7 cellular contexts compared by ENCODE assay signal in the genomic region with DNA sequence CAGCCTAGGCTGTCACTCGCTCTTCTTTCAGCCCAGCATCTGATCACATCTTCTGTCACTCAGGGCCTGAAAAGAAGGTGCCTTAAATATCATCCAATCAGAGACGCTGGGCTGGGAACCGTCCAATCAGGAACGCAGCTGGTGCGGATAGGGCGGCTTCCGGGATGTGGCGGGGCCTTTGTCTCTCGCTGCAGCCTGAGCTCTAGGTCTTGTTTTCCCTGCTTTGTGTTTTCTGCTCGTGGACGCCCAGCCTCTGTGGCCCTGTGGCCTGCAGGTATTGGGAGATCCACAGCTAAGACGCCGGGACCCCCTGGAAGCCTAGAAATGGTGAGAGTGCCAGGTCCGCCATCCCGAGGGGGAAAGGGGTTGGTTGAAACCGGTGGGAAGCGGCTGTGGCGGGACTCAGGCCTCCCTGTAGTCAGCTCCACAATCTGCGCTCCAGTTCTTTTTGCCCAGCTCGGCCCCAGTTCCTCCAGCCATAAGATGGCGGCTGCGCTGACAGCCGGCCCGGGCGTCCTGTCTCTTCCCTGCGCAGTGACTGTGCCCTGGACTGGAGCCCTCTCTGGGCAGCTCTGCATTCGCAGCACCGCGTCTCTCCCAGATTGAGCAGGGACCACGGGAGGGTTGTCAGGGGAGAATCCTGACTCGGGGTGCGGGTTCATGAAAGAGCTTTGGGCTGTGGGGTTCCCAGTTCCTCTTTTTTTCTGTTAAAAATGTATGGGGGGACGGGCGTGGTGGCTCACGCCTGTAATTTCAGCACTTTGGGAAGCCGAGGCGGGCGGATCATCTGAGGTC.
DNase-seq lines count a peak whose midpoint lies in the region; ATAC-seq and TF ChIP-seq lines count a peak whose summit lies in the region.

A gene (plus strand): TSS at position 175 of the 795 bp plus-strand sequence. CDS start 150 bp downstream, at position 325.

- ATAC-seq in GM18520 (IDR thresholded peaks at IDR 0.05; ENCODE audit: unreplicated experiment) = peak; percentile 98
- ATAC-seq in HG03039 (IDR thresholded peaks at IDR 0.05; ENCODE audit: unreplicated experiment) = peak; percentile 96

- H3K4me3 ChIP-seq in choroid plexus epithelial cell (ENCODE audit: low read depth, low read length) = peak within 1 kb of the TSS; percentile 70

- peak; percentile 9 for TF ChIP-seq CTCF in choroid plexus epithelial cell (conservative IDR thresholded peaks at IDR 0.05; ENCODE audit: low read depth, low read length)

- DNase-seq in NCI-H2196 treated with DMSO at 0.1 percent for 48 hours (lab: John Stamatoyannopoulos, UW; ENCODE audit: unreplicated experiment) (peak; percentile 70), choroid plexus epithelial cell (ENCODE audit: low read depth) (peak; percentile 94), kidney glomerular epithelial cell (lab: John Stamatoyannopoulos, UW) (peak; percentile 88)
- peak; percentile 80 to 83 for DNase-seq in activated CD4-positive, alpha-beta T cell treated with anti-CD3 and anti-CD28 coated beads for 4 hours
- DNase-seq in stimulated activated CD4-positive, alpha-beta T cell treated with anti-CD3 and anti-CD28 coated beads, Interleukin-1b, Interleukin-23, amount 100 ng/mL, for 1 hour (ENCODE audit: low read depth in 2 of 2) = peak; percentile 71 to 74

Comparison
In these comparisons a context has a peak if more than half of its experiments do, and no peak if none do; other contexts are left out.
1. Peak in every context shown above with its lines: DNase-seq, ATAC-seq and H3K4me3 ChIP-seq.